16 cellular contexts compared by ENCODE assay signal in genomic region chr3:89447244-89447643, GRCh38.
A peak's percentile ranks its signal among the peaks of the same experiment; 100 is the strongest.
DNase-seq lines count a peak whose midpoint lies in the region; ATAC-seq and TF ChIP-seq lines count a peak whose summit lies in the region.
"Had no signal": no experiment of that assay in that cellular context is flagged by ENCODE, and none has a peak within 500 bp of the region (broad histone marks: within the 10 kb centered on the region; RNA-seq: fewer than 3 reads in every experiment).

No MANE protein-coding gene starts in this region.

- intact Hi-C loops in right cardiac atrium (cut with DNase I): no loop called here

- H3K27me3 ChIP-seq in OCI-LY3 (ENCODE audit: low read depth, low read length): no peaks in the 10 kb centered on the region
- no peaks in the 10 kb centered on the region for H3K27me3 ChIP-seq in right cardiac atrium (ENCODE audit: control insufficient read depth, insufficient read depth)
- H3K27me3 ChIP-seq: BE2C had no signal

- H3K36me3 ChIP-seq in OCI-LY3 (replicated peaks; ENCODE audit: low read depth, low read length): no peaks in the 10 kb centered on the region
- H3K36me3 ChIP-seq: BE2C had no signal

- H3K4me2 ChIP-seq in OCI-LY3 (ENCODE audit: low read length): peak overlapping the region; percentile 43
- H3K4me2 ChIP-seq: A549, GM23338 had no signal

- TF ChIP-seq CTCF in OCI-LY3 (IDR thresholded peaks at IDR 0.05; ENCODE audit: low read depth, low read length): no peak
- TF ChIP-seq CTCF in cardiac fibroblast (IDR thresholded peaks at IDR 0.05; ENCODE audit: low read depth, low read length): no peak

- H2AFZ ChIP-seq in OCI-LY3 (ENCODE audit: low read depth, low read length): 0 out of 2 replicates have a peak overlapping the region, but pooled peaks have one; percentile 1
- H2AFZ ChIP-seq: GM23338 had no signal

- H3K79me2 ChIP-seq in OCI-LY3 (ENCODE audit: low read length): no peaks in the 10 kb centered on the region

- H3K9me3 ChIP-seq in OCI-LY3 (ENCODE audit: insufficient read depth, low read length): no peaks in the 10 kb centered on the region
- H3K9me3 ChIP-seq in right cardiac atrium (ENCODE audit: control insufficient read depth, low read length): no peaks in the 10 kb centered on the region
- H3K9me3 ChIP-seq: A549, BE2C had no signal

- peak overlapping the region; percentile 66 for H3K27ac ChIP-seq in OCI-LY3 (ENCODE audit: low read length)
- no peak overlapping the region for H3K27ac ChIP-seq in right cardiac atrium (ENCODE audit: low read length)
- H3K27ac ChIP-seq: A549, C4-2B had no signal

- no peak overlapping the region for H3K9ac ChIP-seq in OCI-LY3 (ENCODE audit: low read length)

- H3K4me1 ChIP-seq in OCI-LY3 (ENCODE audit: low read length) (peaks cover 22% of the 10 kb centered on the region), right cardiac atrium (ENCODE audit: control insufficient read depth, insufficient read depth, low read length) (no peaks in the 10 kb centered on the region)
- H3K4me1 ChIP-seq: A549, BE2C had no signal

- H3K4me3 ChIP-seq in OCI-LY3 (ENCODE audit: low read length): peak overlapping the region; percentile 3; the same call in 1 of the 2 replicates
- H3K4me3 ChIP-seq in cardiac fibroblast (replicated peaks in 1 of 2; ENCODE audit: low read depth in 2 of 2, low read length in 2 of 2): no peak overlapping the region
- no peak overlapping the region for H3K4me3 ChIP-seq in right cardiac atrium (ENCODE audit: low read length)
- H3K4me3 ChIP-seq: A549, GM23338 had no signal

- H4K20me1 ChIP-seq in OCI-LY3 (ENCODE audit: insufficient read depth, low read length): no peaks in the 10 kb centered on the region

- 50% methylated on average over 1 of the region's 1 CpG for WGBS in right cardiac atrium

- peak; percentile 5 for DNase-seq in NCI-H226
- DNase-seq in cardiac fibroblast (ENCODE audit: low read depth in 2 of 2): peak; percentile 0 to 30
- DNase-seq in right cardiac atrium: no peak
- DNase-seq in COR-L47 (lab: John Stamatoyannopoulos, UW): no peak
- no peak for DNase-seq in dedifferentiated amniotic fluid mesenchymal stem cell (ENCODE audit: extremely low spot score)
- DNase-seq: BE2C; CD4-positive, alpha-beta memory T cell; DMS153; DND-41; GDM1; H9 had no signal

- ATAC-seq in right cardiac atrium (peak; percentile 56 to 57), HG03159 (IDR thresholded peaks at IDR 0.05; ENCODE audit: unreplicated experiment) (no peak)
- ATAC-seq: A549, GM23338 had no signal

Comparison
In these comparisons a context has a peak if more than half of its experiments do, and no peak if none do; other contexts are left out.
1. DNase-seq: peak in NCI-H226 (single experiment) and cardiac fibroblast (2 of 2); none in right cardiac atrium (0 of 3), COR-L47 (single experiment) and dedifferentiated amniotic fluid mesenchymal stem cell (single experiment).